18 cellular contexts compared by ENCODE assay signal in the genomic region with DNA sequence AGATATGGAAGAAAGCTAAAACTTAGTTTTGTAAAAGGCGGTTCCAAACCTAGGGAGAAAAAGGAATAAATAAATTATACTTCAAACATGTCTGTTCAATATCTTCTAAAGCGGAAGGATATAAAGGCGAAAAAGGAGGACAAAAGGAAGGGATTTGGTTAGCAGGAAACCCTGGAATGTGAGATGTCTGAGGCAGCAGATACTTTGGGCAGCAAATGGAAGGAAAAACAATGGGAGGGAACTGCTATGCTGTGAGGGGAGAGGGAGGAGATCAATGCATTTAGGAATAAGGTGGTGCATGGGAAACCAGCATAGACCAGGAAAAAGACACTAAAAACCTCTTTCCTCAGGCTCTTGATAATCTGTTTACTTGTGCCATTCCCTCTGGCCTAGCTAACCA.
DNase-seq lines count a peak whose midpoint lies in the region; ATAC-seq, FAIRE-seq and TF ChIP-seq lines count a peak whose summit lies in the region.
"Had no signal": no experiment of that assay in that cellular context is flagged by ENCODE, and none has a peak within 500 bp of the region (broad histone marks: within the 10 kb centered on the region; RNA-seq: fewer than 3 reads in every experiment).

No MANE protein-coding gene starts in this region.

- CTCF ChIA-PET in Calu3 (lab: Charles Lee) (no interaction called here), endothelial cell of umbilical vein (lab: Charles Lee) (interaction anchor here (1.6 to 3.1 kb wide), 2 partner anchors 11 to 26 kb away, joined by 3 to 9 read pairs; no protein-coding TSS in a partner anchor), OCI-LY7 (lab: Charles Lee; ENCODE audit: unreplicated experiment) (no interaction called here)

- H3K27ac ChIP-seq in endothelial cell of umbilical vein (ENCODE audit: insufficient read depth, low read depth, low read length) (no peak overlapping the region), mesendoderm (ENCODE audit: low read depth, low read length) (no peak overlapping the region), OCI-LY7 (ENCODE audit: low read depth, low read length, poor library complexity, severe bottlenecking) (no peak overlapping the region)
- H3K27ac ChIP-seq: 22Rv1, GM23248 had no signal

- H3K79me1 ChIP-seq in mesendoderm (ENCODE audit: low read length): no peaks in the 10 kb centered on the region

- dilution Hi-C loops in endothelial cell of umbilical vein (cut with MboI; ENCODE audit: extremely low pct_ligation_motif_present, low sequenced_read_pairs): no loop called here

- intact Hi-C loops in Calu3 (cut with micrococcal nuclease; ENCODE audit: unreplicated experiment) (no loop called here), endothelial cell of umbilical vein (cut with micrococcal nuclease) (no loop called here), OCI-LY7 (cut with micrococcal nuclease; ENCODE audit: unreplicated experiment) (no loop called here)

- H3K9ac ChIP-seq in NT2/D1 (ENCODE audit: insufficient read length, low read depth) (no peak overlapping the region), endothelial cell of umbilical vein (replicated peaks; ENCODE audit: extremely low read depth, insufficient read depth, low read length) (no peak overlapping the region), mesendoderm (ENCODE audit: low read length) (no peak overlapping the region)
- H3K9ac ChIP-seq: GM23248 had no signal

- no peak overlapping the region for H3K56ac ChIP-seq in mesendoderm (ENCODE audit: low read length)

- H3K4me1 Mint-ChIP-seq in Calu3 (ENCODE audit: low read depth, unreplicated experiment): peaks cover 9% of the 10 kb centered on the region
- H3K4me1 Mint-ChIP-seq: CD14-positive monocyte had no signal

- H2BK15ac ChIP-seq in mesendoderm (replicated peaks; ENCODE audit: low read depth): no peak overlapping the region

- H4K20me1 ChIP-seq in endothelial cell of umbilical vein (replicated peaks; ENCODE audit: control insufficient read depth, extremely low read depth, insufficient read depth, low read length) (no peaks in the 10 kb centered on the region), OCI-LY7 (ENCODE audit: insufficient read depth, low read length) (no peaks in the 10 kb centered on the region)

- H3K36me3 Mint-ChIP-seq in Calu3 (ENCODE audit: insufficient read depth, unreplicated experiment): no peaks in the 10 kb centered on the region
- H3K36me3 Mint-ChIP-seq: CD14-positive monocyte; CD8-positive, alpha-beta T cell had no signal

- no peaks in the 10 kb centered on the region for H3K9me2 ChIP-seq in OCI-LY7 (ENCODE audit: insufficient read depth, low read length)

- no peak overlapping the region for H3K18ac ChIP-seq in mesendoderm (ENCODE audit: low read length)

- no peak overlapping the region for H4K8ac ChIP-seq in mesendoderm (ENCODE audit: low read depth, low read length)

- H3K36me3 ChIP-seq in NT2/D1 (ENCODE audit: insufficient read depth, insufficient read length, low read length) (no peaks in the 10 kb centered on the region), endothelial cell of umbilical vein (ENCODE audit: control insufficient read depth in 2 of 2, extremely low read depth in 1 of 2, insufficient read depth in 2 of 2, low read length in 2 of 2) (no peaks in the 10 kb centered on the region), mesendoderm (ENCODE audit: control insufficient read depth, insufficient read depth, low read length) (no peaks in the 10 kb centered on the region), OCI-LY7 (ENCODE audit: insufficient read depth, low read length) (no peaks in the 10 kb centered on the region)

- H4K5ac ChIP-seq in mesendoderm (ENCODE audit: low read length): no peak overlapping the region

- no peak overlapping the region for H2AK5ac ChIP-seq in mesendoderm (ENCODE audit: low read length)

- H2AFZ ChIP-seq in endothelial cell of umbilical vein (ENCODE audit: low read depth, low read length): peak overlapping the region; percentile 35
- no peak overlapping the region for H2AFZ ChIP-seq in OCI-LY7 (ENCODE audit: low read length)
- H2AFZ ChIP-seq: GM23248 had no signal

- H3K9me1 ChIP-seq in endothelial cell of umbilical vein (replicated peaks; ENCODE audit: control insufficient read depth, extremely low read depth, insufficient read depth, low read length): no peaks in the 10 kb centered on the region

- no peak for ATAC-seq in GM19351 (IDR thresholded peaks at IDR 0.05; ENCODE audit: unreplicated experiment)
- ATAC-seq: CD8-positive, alpha-beta T cell had no signal

- TF ChIP-seq POLR2A in endothelial cell of umbilical vein (IDR thresholded peaks at IDR 0.05; ENCODE audit: low read depth, low read length): no peak

- no peaks in the 10 kb centered on the region for H3K9me3 ChIP-seq in NT2/D1 (ENCODE audit: insufficient read depth, low read length)
- no peaks in the 10 kb centered on the region for H3K9me3 ChIP-seq in endothelial cell of umbilical vein (replicated peaks; ENCODE audit: control insufficient read depth, insufficient read depth, low read length)
- H3K9me3 ChIP-seq in OCI-LY7 (ENCODE audit: low read length): no peaks in the 10 kb centered on the region

- no peak overlapping the region for H3K4ac ChIP-seq in mesendoderm (ENCODE audit: low read depth, low read length)

- H3K27ac Mint-ChIP-seq in Calu3 (ENCODE audit: unreplicated experiment): peak overlapping the region; percentile 13
- H3K27ac Mint-ChIP-seq: CD14-positive monocyte; CD8-positive, alpha-beta T cell had no signal

- BruUV-seq in Calu3 (replicated peaks; lab: Mats Ljungman, UMichigan) (no TSS peak), endothelial cell of umbilical vein (replicated peaks; lab: Mats Ljungman, UMichigan) (no TSS peak), OCI-LY7 (replicated peaks; lab: Mats Ljungman, UMichigan) (no TSS peak)

- H3K4me2 ChIP-seq in endothelial cell of umbilical vein (ENCODE audit: insufficient read depth, low read length) (no peak overlapping the region), mesendoderm (ENCODE audit: low read length) (no peak overlapping the region), OCI-LY7 (ENCODE audit: low read length) (no peak overlapping the region)

- no peak for FAIRE-seq in endothelial cell of umbilical vein (lab: Jason Lieb, UNC)
- FAIRE-seq: GM12892, GM19239 had no signal

- H3K23ac ChIP-seq in mesendoderm (ENCODE audit: low read length): no peak overlapping the region

- H3K4me3 Mint-ChIP-seq in Calu3 (ENCODE audit: low read depth, unreplicated experiment): no peak overlapping the region
- H3K4me3 Mint-ChIP-seq: CD14-positive monocyte; CD8-positive, alpha-beta T cell had no signal

- no peak overlapping the region for H2BK120ac ChIP-seq in mesendoderm (ENCODE audit: low read depth, low read length)

- no peak for TF ChIP-seq CTCF in Calu3 (IDR thresholded peaks at IDR 0.05; ENCODE audit: unreplicated experiment)
- TF ChIP-seq CTCF in endothelial cell of umbilical vein (IDR thresholded peaks at IDR 0.05; ENCODE audit: extremely low read depth in 1 of 2, insufficient read depth in 1 of 2, low read depth in 1 of 2, low read length in 2 of 2): no peak
- no peak for TF ChIP-seq CTCF in OCI-LY7 (conservative IDR thresholded peaks at IDR 0.05; ENCODE audit: low read length)

- H2BK5ac ChIP-seq in mesendoderm (ENCODE audit: low read length): no peak overlapping the region

- H3K4me3 ChIP-seq in NT2/D1 (ENCODE audit: insufficient read length, low read depth) (no peak overlapping the region), endothelial cell of umbilical vein (replicated peaks in 1 of 3; ENCODE audit: insufficient read depth in 1 of 3, low read depth in 1 of 3, low read length in 3 of 3) (no peak overlapping the region), mesendoderm (ENCODE audit: low read length) (no peak overlapping the region), OCI-LY7 (ENCODE audit: low read depth, low read length, poor library complexity, severe bottlenecking) (no peak overlapping the region)
- H3K4me3 ChIP-seq: GM23248 had no signal

- H3K9me3 Mint-ChIP-seq in Calu3 (ENCODE audit: low read depth, unreplicated experiment): no peaks in the 10 kb centered on the region
- H3K9me3 Mint-ChIP-seq: CD8-positive, alpha-beta T cell had no signal

- DNase-seq in Calu3 (no peak), NT2/D1 (ENCODE audit: low read depth, low spot score) (peak; percentile 32), endothelial cell of umbilical vein (ENCODE audit: low read depth, low spot score) (peak; percentile 24), mesendoderm (peak; percentile 43), OCI-LY7 (ENCODE audit: low spot score) (no peak), NCI-H524 treated with DMSO at 0.1 percent for 48 hours (lab: John Stamatoyannopoulos, UW) (no peak)
- DNase-seq in activated naive CD4-positive, alpha-beta T cell treated with anti-CD3 and anti-CD28 coated beads, Interleukin-2, amount 50 U/mL, for 16 hours: no peak
- DNase-seq: CD8-positive, alpha-beta T cell; COR-L47; DND-41; GDM1; GM23248; HCEC 1CT had no signal

- no CpG with 5 or more reads among the region's 3 CpGs for WGBS in mesendoderm (ENCODE audit: extremely low coverage, insufficient coverage, low lambda C conversion rate)

- no peaks in the 10 kb centered on the region for H3K27me3 Mint-ChIP-seq in Calu3 (ENCODE audit: unreplicated experiment)

- H3K4me1 ChIP-seq in NT2/D1 (ENCODE audit: insufficient read depth, insufficient read length): no peaks in the 10 kb centered on the region
- H3K4me1 ChIP-seq in endothelial cell of umbilical vein (ENCODE audit: control insufficient read depth, extremely low read depth, insufficient read depth, low read length): no peaks in the 10 kb centered on the region
- no peaks in the 10 kb centered on the region for H3K4me1 ChIP-seq in mesendoderm (ENCODE audit: control insufficient read depth, low read depth, low read length)
- no peaks in the 10 kb centered on the region for H3K4me1 ChIP-seq in OCI-LY7 (ENCODE audit: insufficient read depth, low read length, poor library complexity, severe bottlenecking)

- POLR2A ChIA-PET in endothelial cell of umbilical vein (lab: Charles Lee): interaction anchor here (0.6 kb wide), 1 partner anchor 243 kb away, joined by 3 read pairs; no protein-coding TSS in a partner anchor
- POLR2A ChIA-PET in OCI-LY7 (lab: Charles Lee): interaction anchor here (0.7 kb wide), 1 partner anchor 349 kb away, joined by 3 read pairs; no protein-coding TSS in a partner anchor

- no peaks in the 10 kb centered on the region for H3K27me3 ChIP-seq in NT2/D1 (ENCODE audit: insufficient read depth, insufficient read length)
- H3K27me3 ChIP-seq in endothelial cell of umbilical vein (ENCODE audit: control insufficient read depth in 2 of 2, insufficient read depth in 2 of 2, low read length in 2 of 2): no peaks in the 10 kb centered on the region
- H3K27me3 ChIP-seq in mesendoderm (ENCODE audit: insufficient read depth, low read length, poor library complexity): no peaks in the 10 kb centered on the region

- H3K79me2 ChIP-seq in endothelial cell of umbilical vein (ENCODE audit: control insufficient read depth, insufficient read depth, low read length) (no peaks in the 10 kb centered on the region), mesendoderm (ENCODE audit: control insufficient read depth, insufficient read depth, low read length) (no peaks in the 10 kb centered on the region), OCI-LY7 (ENCODE audit: insufficient read depth, low read depth, low read length) (no peaks in the 10 kb centered on the region)

TF ChIP-seq in endothelial cell of umbilical vein, 7 proteins besides CTCF, POLR2A, EP300 and RAD21 (continues in another document):
- TF ChIP-seq EZH2 (IDR thresholded peaks at IDR 0.05; ENCODE audit: borderline replicate concordance, low read depth, low read length, severe bottlenecking) (no peak), GATA2 (IDR thresholded peaks at IDR 0.05; ENCODE audit: insufficient read depth, insufficient read length, low read depth, low read length) (no peak)

Comparison
In these comparisons a context has a peak if more than half of its experiments do, and no peak if none do; other contexts are left out.
1. DNase-seq: peak in NT2/D1 (single experiment), endothelial cell of umbilical vein (single experiment) and mesendoderm (single experiment); none in Calu3 (single experiment), OCI-LY7 (single experiment), activated naive CD4-positive, alpha-beta T cell treated with anti-CD3 and anti-CD28 coated beads, Interleukin-2, amount 50 U/mL, for 16 hours (single experiment) and NCI-H524 treated with DMSO at 0.1 percent for 48 hours (single experiment).